8 cellular contexts compared by ENCODE assay signal in the genomic region with DNA sequence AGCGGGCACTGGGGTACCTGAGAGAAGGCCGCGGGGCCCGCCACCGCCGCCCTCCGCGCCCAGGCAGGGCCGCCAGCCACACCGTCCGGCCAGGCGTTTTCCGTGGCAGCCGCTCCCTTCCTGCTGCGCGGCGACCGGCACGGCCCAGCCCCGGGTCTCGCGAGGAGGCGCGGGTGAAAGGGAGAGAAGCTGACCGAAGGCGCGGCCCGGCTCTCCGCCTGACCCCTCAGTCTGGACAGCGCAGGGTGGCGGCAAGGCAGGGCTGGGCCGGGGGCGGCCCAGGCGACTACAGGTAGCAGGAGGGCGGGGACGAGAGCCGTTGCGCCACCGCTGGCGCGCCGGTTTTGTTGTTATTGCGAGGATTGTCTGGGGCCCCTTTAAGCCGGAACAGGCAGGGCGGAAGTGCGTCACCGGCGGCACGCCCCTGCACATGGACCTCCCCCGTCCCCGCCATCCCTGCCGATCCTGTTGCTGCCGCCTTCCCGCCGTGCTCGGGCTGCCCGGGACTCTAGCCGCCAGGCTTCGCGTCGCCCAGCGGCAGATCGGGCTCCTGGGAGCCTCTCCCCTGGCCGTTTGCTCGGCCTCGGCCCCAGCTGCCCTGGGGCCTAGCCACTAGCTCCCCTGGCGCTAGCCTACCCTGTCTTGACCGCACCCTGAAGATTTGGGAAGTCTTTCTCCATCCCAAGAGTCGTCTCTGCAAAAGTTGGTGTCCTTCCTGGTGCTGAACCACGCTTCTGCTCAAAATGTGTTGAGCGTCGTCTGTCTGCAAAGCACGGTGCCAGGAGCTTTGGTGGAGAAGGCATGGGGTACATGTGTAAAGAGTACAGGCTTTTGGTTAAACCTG. TPM values are rescaled to one million over a fixed set of nuclear protein-coding genes. Genes with fewer than 3 reads are reported as not detected.
DNase-seq lines count a peak whose midpoint lies in the region; ATAC-seq and TF ChIP-seq lines count a peak whose summit lies in the region.

HERPUD2 (minus strand) TSS at position 352 of the 844 bp plus-strand sequence. CDS start 805 bp downstream, outside the sequence.

- no peaks in the 10 kb centered on the region for H3K27me3 Mint-ChIP-seq in CD4-positive, alpha-beta memory T cell
- H3K27me3 Mint-ChIP-seq in activated CD4-positive, alpha-beta memory T cell treated with anti-CD3 and anti-CD28 coated beads for 36 hours = no peaks in the 10 kb centered on the region

- DNase-seq in CD4-positive, alpha-beta memory T cell = peak; percentile 91 to 94 (median 93)
- DNase-seq in HK-2 (ENCODE audit: unreplicated experiment) (peak; percentile 95), NCI-H82 treated with DMSO at 0.1 percent for 48 hours (lab: John Stamatoyannopoulos, UW; ENCODE audit: unreplicated experiment) (peak; percentile 67), dermis microvascular lymphatic vessel endothelial cell (ENCODE audit: low read depth in 2 of 2) (peak; percentile 78 to 94)
- DNase-seq in activated CD4-positive, alpha-beta memory T cell treated with anti-CD3 and anti-CD28 coated beads for 36 hours = peak; percentile 95
- peak; percentile 91 for DNase-seq in stimulated activated CD4-positive, alpha-beta T cell treated with anti-CD3 and anti-CD28 coated beads, Interleukin-4, amount 100 ng/mL, for 1 hour

- intact Hi-C loops in CD4-positive, alpha-beta memory T cell (cut with micrococcal nuclease) = loop anchor here (1.0 to 10.0 kb wide), 6 partner anchors 14 to 670 kb away; partner anchors contain the start of gene EEPD1
- intact Hi-C loops in activated CD4-positive, alpha-beta memory T cell treated with anti-CD3 and anti-CD28 coated beads for 36 hours (cut with micrococcal nuclease) = loop anchor here (1.0 to 10.0 kb wide), 7 partner anchors 14 to 1750 kb away; partner anchors contain the start of genes DPY19L1, ELMO1 and SEPTIN7

- peak within 1 kb of the TSS; percentile 94 to 99 (median 98) for H3K4me3 Mint-ChIP-seq in CD4-positive, alpha-beta memory T cell
- peak within 1 kb of the TSS; percentile 93 for H3K4me3 Mint-ChIP-seq in activated CD4-positive, alpha-beta memory T cell treated with anti-CD3 and anti-CD28 coated beads for 36 hours

- WGBS in liver = under 1% methylated on average over 73 of the region's 73 CpGs

- TF ChIP-seq CTCF in liver (IDR thresholded peaks at IDR 0.05; ENCODE audit: low read depth, low read length, missing input control) = no peak

- H3K4me3 ChIP-seq in CD4-positive, alpha-beta memory T cell (ENCODE audit: low read length in 2 of 2) = peak within 1 kb of the TSS; percentile 90 to 98
- H3K4me3 ChIP-seq in liver (ENCODE audit: low read depth in 1 of 3, low read length in 3 of 3) = peak within 1 kb of the TSS; percentile 84 to 98 (median 97)

- no peaks in the 10 kb centered on the region for H3K36me3 ChIP-seq in CD4-positive, alpha-beta memory T cell (ENCODE audit: insufficient read depth, low read length)
- no peaks in the 10 kb centered on the region for H3K36me3 ChIP-seq in liver (ENCODE audit: control insufficient read depth in 4 of 4, insufficient read depth in 3 of 4, low read depth in 1 of 4, low read length in 3 of 4)

- no peaks in the 10 kb centered on the region for H3K27me3 ChIP-seq in CD4-positive, alpha-beta memory T cell (ENCODE audit: insufficient read depth, low read length)
- H3K27me3 ChIP-seq in liver (ENCODE audit: control insufficient read depth in 4 of 4, insufficient read depth in 4 of 4, low read length in 3 of 4) = no peaks in the 10 kb centered on the region

- no peaks in the 10 kb centered on the region for H3K9me3 ChIP-seq in CD4-positive, alpha-beta memory T cell (ENCODE audit: control insufficient read depth in 1 of 2, low read length in 2 of 2)
- no peaks in the 10 kb centered on the region for H3K9me3 ChIP-seq in liver (ENCODE audit: control insufficient read depth in 4 of 4, low read length in 3 of 4)

- H3K27ac ChIP-seq in CD4-positive, alpha-beta memory T cell (ENCODE audit: low read depth, low read length) = peak within 1 kb of the TSS; percentile 93
- peak within 1 kb of the TSS; percentile 87 to 90 for H3K27ac ChIP-seq in liver (ENCODE audit: low read depth in 1 of 2, low read length in 2 of 2)

- peaks cover 22 to 67% (median 38%) of the 10 kb centered on the region in 4 donors for H3K4me1 Mint-ChIP-seq in CD4-positive, alpha-beta memory T cell
- H3K4me1 Mint-ChIP-seq in activated CD4-positive, alpha-beta memory T cell treated with anti-CD3 and anti-CD28 coated beads for 36 hours (ENCODE audit: low read depth) = peaks cover 45% of the 10 kb centered on the region

- H3K9me3 Mint-ChIP-seq in CD4-positive, alpha-beta memory T cell = peaks cover 0 to 2% (median 0%) of the 10 kb centered on the region in 8 donors
- no peaks in the 10 kb centered on the region for H3K9me3 Mint-ChIP-seq in activated CD4-positive, alpha-beta memory T cell treated with anti-CD3 and anti-CD28 coated beads for 36 hours

- H3K36me3 Mint-ChIP-seq in CD4-positive, alpha-beta memory T cell = peaks cover 0 to 38% of the 10 kb centered on the region in 2 donors
- H3K36me3 Mint-ChIP-seq in activated CD4-positive, alpha-beta memory T cell treated with anti-CD3 and anti-CD28 coated beads for 36 hours = peaks cover 10% of the 10 kb centered on the region

- H3K4me1 ChIP-seq in CD4-positive, alpha-beta memory T cell (ENCODE audit: insufficient read depth, low read length) = peaks cover 32% of the 10 kb centered on the region
- H3K4me1 ChIP-seq in liver (ENCODE audit: control insufficient read depth in 4 of 4, insufficient read depth in 4 of 4, low read length in 3 of 4) = peaks cover 2 to 43% (median 25%) of the 10 kb centered on the region in 4 donors

- peak; percentile 92 for ATAC-seq in GM19455 (IDR thresholded peaks at IDR 0.05; ENCODE audit: unreplicated experiment)

- POLR2A ChIA-PET in CD4-positive, alpha-beta memory T cell (lab: Charles Lee; ENCODE audit: partially characterized antibody) = interaction anchor here (0.6 to 13.7 kb wide), 23 partner anchors 12 to 1025 kb away, joined by 3 to 196 read pairs (median 4); partner anchors contain the start of gene SEPTIN7
- POLR2A ChIA-PET in activated CD4-positive, alpha-beta memory T cell treated with anti-CD3 and anti-CD28 coated beads for 36 hours (lab: Charles Lee) = interaction anchor here (0.6 to 5.3 kb wide), 10 partner anchors 13 to 145 kb away, joined by 3 to 70 read pairs (median 4); partner anchors contain the start of gene SEPTIN7

- H3K9ac ChIP-seq in liver (ENCODE audit: low read depth in 1 of 2, low read length in 2 of 2) = peak within 1 kb of the TSS; percentile 84 to 98

- peak in 1 of 2 donors; percentile 24 for TF ChIP-seq RAD21 in liver (IDR thresholded peaks at IDR 0.05)

- CTCF ChIA-PET in CD4-positive, alpha-beta memory T cell (lab: Charles Lee; ENCODE audit: partially characterized antibody) = interaction anchor here (0.6 to 3.7 kb wide), 12 partner anchors 9 to 673 kb away, joined by 3 to 25 read pairs (median 4); partner anchors contain the start of genes DPY19L1 and SEPTIN7
- CTCF ChIA-PET in activated CD4-positive, alpha-beta memory T cell treated with anti-CD3 and anti-CD28 coated beads for 36 hours (lab: Charles Lee) = interaction anchor here (0.7 to 3.8 kb wide), 8 partner anchors 12 to 697 kb away, joined by 3 to 26 read pairs (median 3); partner anchors contain the start of gene SEPTIN7

- peak within 1 kb of the TSS; percentile 86 to 100 (median 98) for H3K27ac Mint-ChIP-seq in CD4-positive, alpha-beta memory T cell
- H3K27ac Mint-ChIP-seq in activated CD4-positive, alpha-beta memory T cell treated with anti-CD3 and anti-CD28 coated beads for 36 hours = peak within 1 kb of the TSS; percentile 98

TF ChIP-seq in liver, 16 proteins besides CTCF, POLR2A, EP300 and RAD21 (continues in another document):
- peak; percentile 78 to 91 for TF ChIP-seq GABPA (IDR thresholded peaks at IDR 0.05 in 1 of 2, conservative IDR thresholded peaks at IDR 0.05 in 1 of 2)
- TF ChIP-seq, protein P1, sequence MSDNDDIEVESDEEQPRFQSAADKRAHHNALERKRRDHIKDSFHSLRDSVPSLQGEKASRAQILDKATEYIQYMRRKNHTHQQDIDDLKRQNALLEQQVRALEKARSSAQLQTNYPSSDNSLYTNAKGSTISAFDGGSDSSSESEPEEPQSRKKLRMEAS (IDR thresholded peaks at IDR 0.05) = peak; percentile 86
- TF ChIP-seq NR2F2 (IDR thresholded peaks at IDR 0.05) = no peak
- TF ChIP-seq YY1 (IDR thresholded peaks at IDR 0.05) = peak; percentile 86
- TF ChIP-seq, protein P2, sequence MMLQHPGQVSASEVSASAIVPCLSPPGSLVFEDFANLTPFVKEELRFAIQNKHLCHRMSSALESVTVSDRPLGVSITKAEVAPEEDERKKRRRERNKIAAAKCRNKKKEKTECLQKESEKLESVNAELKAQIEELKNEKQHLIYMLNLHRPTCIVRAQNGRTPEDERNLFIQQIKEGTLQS (IDR thresholded peaks at IDR 0.05) = no peak
- no peak for TF ChIP-seq FOXA1 (IDR thresholded peaks at IDR 0.05)
- peak; percentile 30 to 38 for TF ChIP-seq RXRA (IDR thresholded peaks at IDR 0.05)
- peak; percentile 41 for TF ChIP-seq FOXA2 (IDR thresholded peaks at IDR 0.05)
- peak; percentile 71 for TF ChIP-seq SP1 (IDR thresholded peaks at IDR 0.05)
- TF ChIP-seq EGR1 (IDR thresholded peaks at IDR 0.05; ENCODE audit: low read depth in 2 of 2) = peak in 1 of 2 donors; percentile 72
- no peak for TF ChIP-seq HNF4A (conservative IDR thresholded peaks at IDR 0.05)
- peak in 1 of 2 donors; percentile 17 for TF ChIP-seq JUND (IDR thresholded peaks at IDR 0.05)
- TF ChIP-seq TAF1 (conservative IDR thresholded peaks at IDR 0.05) = no peak
- TF ChIP-seq ZBTB33 (IDR thresholded peaks at IDR 0.05) = peak; percentile 88

RNA-seq across cellular contexts. Expression of gene HERPUD2, which starts in this region (rescaled TPM):
- 10 to 100 TPM; 67.3 to 71.8 TPM for total RNA-seq in CD4-positive, alpha-beta memory T cell
- polyA plus RNA-seq in CD4-positive, alpha-beta memory T cell = 10 to 100 TPM; 89.2 to 99.2 TPM
- total RNA-seq in activated CD4-positive, alpha-beta memory T cell treated with anti-CD3 and anti-CD28 coated beads for 36 hours = 10 to 100 TPM; 26.2 to 29.6 TPM
- total RNA-seq in dermis microvascular lymphatic vessel endothelial cell = 21.7 and 31.0 TPM in 2 replicates
- total RNA-seq in liver = 10 to 100 TPM; 17.6 to 22.0 TPM
- polyA plus RNA-seq in liver = 1 to 10 TPM; 9.7 to 9.8 TPM

Comparison
In these comparisons a context has a peak if more than half of its experiments do, and no peak if none do; other contexts are left out.
1. Peak in every context shown above with its lines: DNase-seq, ATAC-seq, H3K4me3 ChIP-seq and H3K27ac ChIP-seq.
2. RNA of gene HERPUD2 (polyA plus RNA-seq): 89.2 to 99.2 TPM in CD4-positive, alpha-beta memory T cell; 9.7 to 9.8 TPM in liver; every median in the first group is over 4 times any median in the second.